In genomic region chr2:85717308-85718005, GRCh38 we compare ENCODE assay signal across 20 cellular contexts. TPM values are rescaled to one million over a fixed set of nuclear protein-coding genes. Genes with fewer than 3 reads are reported as not detected.
A peak's percentile ranks its signal among the peaks of the same experiment; 100 is the strongest.
DNase-seq lines count a peak whose midpoint lies in the region; ATAC-seq, FAIRE-seq and TF ChIP-seq lines count a peak whose summit lies in the region.
"Had no signal": no experiment of that assay in that cellular context is flagged by ENCODE, and none has a peak within 500 bp of the region (broad histone marks: within the 10 kb centered on the region; RNA-seq: fewer than 3 reads in every experiment).

No MANE protein-coding gene starts in this region.

- no peak for TF ChIP-seq EP300 in K562 (IDR thresholded peaks at IDR 0.05; ENCODE audit: low read length)

- CTCF ChIA-PET in K562 (lab: Yijun Ruan, JAX; ENCODE audit: low intra/inter-chr PET ratio), result interaction anchor here (1.4 to 1.8 kb wide), 2 partner anchors 39 to 80 kb away, joined by 3 to 10 read pairs; no protein-coding TSS in a partner anchor

- TF ChIP-seq POLR2A in K562 (conservative IDR thresholded peaks at IDR 0.05) (no peak), lower leg skin (IDR thresholded peaks at IDR 0.05) (no peak), heart left ventricle (IDR thresholded peaks at IDR 0.05) (no peak)

- H3K4me3 ChIP-seq in K562 (no peak overlapping the region), lower leg skin (ENCODE audit: low read depth, poor library complexity, severe bottlenecking) (no peak overlapping the region), heart left ventricle (no peak overlapping the region)
- H3K4me3 ChIP-seq: sigmoid colon had no signal

- no peak for TF ChIP-seq RAD21 in K562 (CRISPR knock-in tag; conservative IDR thresholded peaks at IDR 0.05 in 1 of 2, IDR thresholded peaks at IDR 0.05 in 1 of 2)

- ATAC-seq in K562 (peak; percentile 29; the same call in 2 of the 3 replicates), heart left ventricle (no peak)
- ATAC-seq: activated T-cell treated with anti-CD3 and anti-CD28 coated beads, Interleukin-2, amount 50 U/mL, for 4 hours; foreskin keratinocyte; left ventricle myocardium superior had no signal

- intact Hi-C loops in K562 (cut with micrococcal nuclease), result loop anchor here (1.0 kb wide), 3 partner anchors 39 to 297 kb away; no protein-coding TSS in a partner anchor
- intact Hi-C loops in lower leg skin (cut with DNase I; ENCODE audit: low total_unique reads), result no loop called here
- intact Hi-C loops in heart left ventricle (cut with DNase I), result loop anchor here in 1 of 10 donors (5.0 kb wide), 1 partner anchor 360 kb away; no protein-coding TSS in a partner anchor

- H3K9me1 ChIP-seq in K562 (ENCODE audit: control insufficient read depth, insufficient read depth, low read length), result no peaks in the 10 kb centered on the region

- DNase-seq in D341Med (ENCODE audit: low spot score) (peak; percentile 51), NCI-H82 (lab: John Stamatoyannopoulos, UW) (peak; percentile 79), K562 (ENCODE audit: extremely low read depth in 1 of 4, low spot score in 3 of 4) (peak in 1 of 4 experiments; percentile 25), lower leg skin (ENCODE audit: low spot score in 2 of 2) (peak; percentile 80 to 83), heart left ventricle (no peak), NCI-H2029 (lab: John Stamatoyannopoulos, UW) (no peak), DMS114 treated with DMSO at 0.1 percent for 48 hours (lab: John Stamatoyannopoulos, UW; ENCODE audit: unreplicated experiment) (no peak)
- DNase-seq in central memory CD4-positive, alpha-beta T cell, result no peak
- DNase-seq: activated naive CD8-positive, alpha-beta T cell treated with anti-CD3 and anti-CD28 coated beads for 36 hours; activated T-cell treated with anti-CD3 and anti-CD28 coated beads, Interleukin-2, amount 50 U/mL, for 4 hours; AML-193; foreskin keratinocyte; left ventricle myocardium superior; NCI-H1417 treated with DMSO at 0.1 percent for 48 hours; NCI-H226; sigmoid colon; T1000 had no signal

- H3K36me3 ChIP-seq in K562 (ENCODE audit: control insufficient read depth, insufficient read depth, low read length) (no peaks in the 10 kb centered on the region), heart left ventricle (no peaks in the 10 kb centered on the region)
- H3K36me3 ChIP-seq: sigmoid colon had no signal

- H3K27me3 ChIP-seq in K562 (ENCODE audit: control insufficient read depth in 2 of 2, insufficient read depth in 2 of 2, low read length in 2 of 2) (peaks cover 3 to 35% of the 10 kb centered on the region in 2 experiments; a peak in 4 of 5 replicates), heart left ventricle (no peaks in the 10 kb centered on the region)
- H3K27me3 ChIP-seq: sigmoid colon had no signal

- H3K9me3 ChIP-seq in K562 (replicated peaks; ENCODE audit: control insufficient read depth, insufficient read depth, low read depth, low read length), result no peaks in the 10 kb centered on the region
- no peaks in the 10 kb centered on the region for H3K9me3 ChIP-seq in heart left ventricle
- H3K9me3 ChIP-seq: sigmoid colon had no signal

- no peak overlapping the region for H3K27ac ChIP-seq in K562 (ENCODE audit: extremely low read depth, low read depth, low read length)
- H3K27ac ChIP-seq in heart left ventricle, result no peak overlapping the region
- H3K27ac ChIP-seq: foreskin keratinocyte, sigmoid colon had no signal

- H3K79me2 ChIP-seq in K562 (ENCODE audit: control insufficient read depth, insufficient read depth, low read length), result no peaks in the 10 kb centered on the region

- H3K4me2 ChIP-seq in K562 (ENCODE audit: insufficient read depth, low read length), result peak overlapping the region; percentile 13; the same call in 1 of the 2 replicates

- POLR2A ChIA-PET in K562 (lab: Yijun Ruan, JAX), result interaction anchor here (0.6 to 1.9 kb wide), 2 partner anchors 11 to 25 kb away, joined by 3 to 6 read pairs; no protein-coding TSS in a partner anchor

- H3K9ac ChIP-seq in K562 (ENCODE audit: insufficient read depth in 1 of 2, low read depth in 2 of 2, low read length in 2 of 2), result no peak overlapping the region

- in situ Hi-C loops in K562 (cut with MboI), result no loop called here

- H3K4me1 ChIP-seq in K562 (replicated peaks in 1 of 2; ENCODE audit: control insufficient read depth in 2 of 2, insufficient read depth in 2 of 2, low read length in 2 of 2) (peaks cover 7 to 18% of the 10 kb centered on the region in 2 experiments; a peak in 3 of 5 replicates), heart left ventricle (peaks cover 0 to 42% (median 23%) of the 10 kb centered on the region in 12 donors)
- H3K4me1 ChIP-seq: foreskin keratinocyte had no signal

- peak; percentile 61 for FAIRE-seq in K562 (lab: Jason Lieb, UNC)

- TF ChIP-seq CTCF in K562 (IDR thresholded peaks at IDR 0.05 in 2 of 3, conservative IDR thresholded peaks at IDR 0.05 in 1 of 3; ENCODE audit: insufficient read depth in 2 of 3, low read depth in 1 of 3, low read length in 3 of 3) (no peak), lower leg skin (IDR thresholded peaks at IDR 0.05) (no peak), heart left ventricle (IDR thresholded peaks at IDR 0.05) (no peak)

- 10% methylated on average over 15 of the region's 15 CpGs for WGBS in K562 (ENCODE audit: insufficient coverage, low coverage, missing lambda C conversion rate)
- WGBS in lower leg skin, 2 donors, result 50 to 60% methylated on average over 15 of the region's 15 CpGs
- 76 to 82% (median 80%) methylated on average over 15 of the region's 15 CpGs for whole genome bisulfite sequencing in heart left ventricle, 4 donors

- no TSS peak for BruUV-seq in K562 (replicated peaks; lab: Mats Ljungman, UMichigan)

- H2AFZ ChIP-seq in K562 (ENCODE audit: low read depth, low read length), result no peak overlapping the region

- no peaks in the 10 kb centered on the region for H4K20me1 ChIP-seq in K562 (replicated peaks; ENCODE audit: control insufficient read depth, insufficient read depth, low read length)

RNA-seq across cellular contexts. Expression of gene GNLY, which starts 23.3 kb away (rescaled TPM):
- 0.21 TPM in 1 of 2 replicates, not detected in the other for total RNA-seq in K562 (2011; cell fraction: chromatin; rRNA removed; ENCODE audit: low replicate concordance)
- not detected in 2 replicates for total RNA-seq in K562 (2011; cell fraction: nucleolus; rRNA removed)
- 0.99 TPM in 1 of 2 replicates, not detected in the other for total RNA-seq in K562 (2011; cell fraction: nucleoplasm; rRNA removed)
- total RNA-seq in K562 (2014; rRNA removed) (not detected in 2 replicates), K562 (2014; rRNA removed; fragmentation: Illumina TruSeq; extraction: Trizol) (not detected in 2 replicates), K562 (2015; rRNA removed; fragmentation: Illumina TruSeq; extraction: Trizol) (not detected in 2 replicates), K562 (2021) (not detected in 2 replicates), lower leg skin (1 to 10 TPM in 2 of 4 donors, under 1 TPM in 1, not detected in 1; 0.42 to 3.6 (median 1.3) TPM), heart left ventricle (10 to 100 TPM in 1 of 9 donors, 1 to 10 TPM in 4, under 1 TPM in 2, not detected in 2; 0.29 to 47.1 (median 2.1) TPM)
- polyA plus RNA-seq in K562 (2011; rRNA removed) (not detected in 2 replicates), K562 (2014; fragmentation: Illumina TruSeq; extraction: Trizol) (not detected in 2 replicates), K562 (2014; fragmentation: Nextera tagmentation; extraction: Ambion mirVana) (not detected), K562 (2014; rRNA removed) (not detected in 2 replicates), heart left ventricle (1 to 10 TPM; 1.3 to 2.3 TPM)
- 0.03 TPM in 1 of 2 replicates, not detected in the other for polyA plus RNA-seq in K562 (2011; cell fraction: cytosol; rRNA removed)
- polyA plus RNA-seq in K562 (2011; cell fraction: nucleus; rRNA removed), result 0.06 TPM in 1 of 2 replicates, not detected in the other
- 0.37 TPM in 1 of 2 replicates, not detected in the other for polyA plus RNA-seq in K562 (2012)
- not detected in 2 replicates for polyA minus RNA-seq in K562 (2011; rRNA and poly(A)+ RNA removed)
- polyA minus RNA-seq in K562 (2011; cell fraction: cytosol; rRNA and poly(A)+ RNA removed), result not detected in 2 replicates
- not detected in 2 replicates for polyA minus RNA-seq in K562 (2011; cell fraction: nucleus; rRNA and poly(A)+ RNA removed)
- total RNA-seq: foreskin keratinocyte, LHCN-M2, osteocyte, temporal lobe had no signal
- polyA plus RNA-seq: foreskin keratinocyte had no signal

RNA-seq across cellular contexts. Expression of gene ATOH8, which starts 36.3 kb away (rescaled TPM):
- not detected in 2 replicates for total RNA-seq in K562 (2011; cell fraction: chromatin; rRNA removed; ENCODE audit: low replicate concordance)
- not detected in 2 replicates for total RNA-seq in K562 (2011; cell fraction: nucleolus; rRNA removed)
- not detected in 2 replicates for total RNA-seq in K562 (2011; cell fraction: nucleoplasm; rRNA removed)
- total RNA-seq in K562 (2014; rRNA removed) (not detected in 2 replicates), K562 (2014; rRNA removed; fragmentation: Illumina TruSeq; extraction: Trizol) (not detected in 2 replicates), K562 (2015; rRNA removed; fragmentation: Illumina TruSeq; extraction: Trizol) (not detected in 2 replicates), K562 (2021) (not detected in 2 replicates), lower leg skin (10 to 100 TPM; 27.3 to 79.8 (median 33.7) TPM), heart left ventricle (100 to 1,000 TPM in 1 of 9 donors, 10 to 100 TPM in 8; 11.8 to 103 (median 18.5) TPM)
- polyA plus RNA-seq in K562 (2011; rRNA removed) (not detected in 2 replicates), K562 (2014; fragmentation: Illumina TruSeq; extraction: Trizol) (not detected in 2 replicates), K562 (2014; fragmentation: Nextera tagmentation; extraction: Ambion mirVana) (not detected), K562 (2014; rRNA removed) (not detected in 2 replicates), heart left ventricle (10 to 100 TPM; 22.9 to 37.9 TPM)
- polyA plus RNA-seq in K562 (2011; cell fraction: cytosol; rRNA removed), result not detected in 2 replicates
- polyA plus RNA-seq in K562 (2011; cell fraction: nucleus; rRNA removed), result not detected in 2 replicates
- not detected in 2 replicates for polyA plus RNA-seq in K562 (2012)
- polyA minus RNA-seq in K562 (2011; rRNA and poly(A)+ RNA removed), result not detected in 2 replicates
- not detected in 2 replicates for polyA minus RNA-seq in K562 (2011; cell fraction: cytosol; rRNA and poly(A)+ RNA removed)
- polyA minus RNA-seq in K562 (2011; cell fraction: nucleus; rRNA and poly(A)+ RNA removed), result not detected in 2 replicates
- total RNA-seq: activated naive CD8-positive, alpha-beta T cell treated with anti-CD3 and anti-CD28 coated beads for 36 hours; activated T-cell treated with anti-CD3 and anti-CD28 coated beads, Interleukin-2, amount 50 U/mL, for 4 hours; foreskin keratinocyte had no signal
- polyA plus RNA-seq: foreskin keratinocyte had no signal

RNA-seq across cellular contexts. Expression of gene SFTPB, which starts 49.5 kb away (rescaled TPM):
- total RNA-seq in K562 (2011; cell fraction: chromatin; rRNA removed; ENCODE audit: low replicate concordance), result not detected in 2 replicates
- not detected in 2 replicates for total RNA-seq in K562 (2011; cell fraction: nucleolus; rRNA removed)
- total RNA-seq in K562 (2011; cell fraction: nucleoplasm; rRNA removed), result not detected in 2 replicates
- total RNA-seq in K562 (2014; rRNA removed) (not detected in 2 replicates), K562 (2014; rRNA removed; fragmentation: Illumina TruSeq; extraction: Trizol) (not detected in 2 replicates), K562 (2015; rRNA removed; fragmentation: Illumina TruSeq; extraction: Trizol) (not detected in 2 replicates), K562 (2021) (7.0 and 8.5 TPM in 2 replicates), lower leg skin (not detected), heart left ventricle (under 1 TPM in 1 of 9 donors, not detected in 8; 0.23 TPM)
- polyA plus RNA-seq in K562 (2011; rRNA removed) (not detected in 2 replicates), K562 (2014; fragmentation: Illumina TruSeq; extraction: Trizol) (not detected in 2 replicates), K562 (2014; fragmentation: Nextera tagmentation; extraction: Ambion mirVana) (under 1 TPM in 1 of 2 experiments, not detected in 1; 0.03 TPM), K562 (2014; rRNA removed) (not detected in 2 replicates), heart left ventricle (under 1 TPM in 1 of 2 donors, not detected in 1; 0.83 TPM)
- polyA plus RNA-seq in K562 (2011; cell fraction: cytosol; rRNA removed), result not detected in 2 replicates
- not detected in 2 replicates for polyA plus RNA-seq in K562 (2011; cell fraction: nucleus; rRNA removed)
- polyA plus RNA-seq in K562 (2012), result not detected in 2 replicates
- polyA minus RNA-seq in K562 (2011; rRNA and poly(A)+ RNA removed), result not detected in 2 replicates
- polyA minus RNA-seq in K562 (2011; cell fraction: cytosol; rRNA and poly(A)+ RNA removed), result not detected in 2 replicates
- not detected in 2 replicates for polyA minus RNA-seq in K562 (2011; cell fraction: nucleus; rRNA and poly(A)+ RNA removed)
- total RNA-seq: activated naive CD8-positive, alpha-beta T cell treated with anti-CD3 and anti-CD28 coated beads for 36 hours; foreskin keratinocyte; LHCN-M2; osteocyte; sigmoid colon had no signal
- polyA plus RNA-seq: foreskin keratinocyte had no signal

Comparison
In these comparisons a context has a peak if more than half of its experiments do, and no peak if none do; other contexts are left out.
1. DNase-seq: peak in D341Med (single experiment), NCI-H82 (single experiment) and lower leg skin (2 of 2); none in heart left ventricle (0 of 5), central memory CD4-positive, alpha-beta T cell (single experiment), NCI-H2029 (single experiment) and DMS114 treated with DMSO at 0.1 percent for 48 hours (single experiment).
2. RNA of gene ATOH8, which starts 36.3 kb away (total RNA-seq): 27.3 to 79.8 TPM in lower leg skin and 11.8 to 103 TPM in heart left ventricle; not detected in K562; every median in the first group is over 10 times any median in the second.